Comparison of ENCODE assay signal across 8 cellular contexts in genomic region chr18:361941-362913, GRCh38.
A peak's percentile ranks its signal among the peaks of the same experiment; 100 is the strongest.
DNase-seq lines count a peak whose midpoint lies in the region; ATAC-seq and TF ChIP-seq lines count a peak whose summit lies in the region.

No MANE protein-coding gene starts in this region.

- H3K4me3 ChIP-seq in fibroblast of mammary gland (ENCODE audit: control insufficient read depth, low read depth, low read length), result no peak overlapping the region

- DNase-seq in CD14-positive monocyte (ENCODE audit: low spot score) (no peak), NCI-H345 (lab: John Stamatoyannopoulos, UW) (peak; percentile 38), fibroblast of mammary gland (ENCODE audit: low read depth) (peak; percentile 99), osteocyte (ENCODE audit: extremely low spot score, unreplicated experiment) (peak; percentile 89), NCI-H1048 (lab: John Stamatoyannopoulos, UW) (no peak)
- no peak for DNase-seq in NK-92 treated with Interleukin-12 subunit alpha and Interleukin-12 subunit beta, amount 100 ng/mL, for 24 hours (lab: John Stamatoyannopoulos, UW)
- no peak for DNase-seq in activated CD4-positive, CD25-positive, alpha-beta regulatory T cell (lab: John Stamatoyannopoulos, UW)

- peaks cover 0 to 2% (median 0%) of the 10 kb centered on the region in 7 donors for H3K9me3 Mint-ChIP-seq in CD14-positive monocyte
- H3K9me3 Mint-ChIP-seq in osteocyte (ENCODE audit: unreplicated experiment), result no peaks in the 10 kb centered on the region

- H3K27me3 Mint-ChIP-seq in CD14-positive monocyte (ENCODE audit: low read depth in 3 of 3) (peaks cover 3 to 5% (median 3%) of the 10 kb centered on the region in 3 donors), osteocyte (ENCODE audit: unreplicated experiment) (no peaks in the 10 kb centered on the region)

- intact Hi-C loops in CD14-positive monocyte (cut with micrococcal nuclease), result loop anchor here in 1 of 2 donors (5.0 kb wide), 1 partner anchor 35 kb away; no protein-coding TSS in a partner anchor

- H3K36me3 Mint-ChIP-seq in CD14-positive monocyte (peaks cover 4 to 5% of the 10 kb centered on the region in 2 donors), osteocyte (ENCODE audit: unreplicated experiment) (no peaks in the 10 kb centered on the region)

- H3K4me1 Mint-ChIP-seq in CD14-positive monocyte, result peaks cover 45% of the 10 kb centered on the region
- peaks cover 62% of the 10 kb centered on the region for H3K4me1 Mint-ChIP-seq in osteocyte (ENCODE audit: unreplicated experiment)

- H3K4me3 Mint-ChIP-seq in CD14-positive monocyte (peak overlapping the region in 1 of 2 donors; percentile 33), osteocyte (ENCODE audit: unreplicated experiment) (peak overlapping the region; percentile 9)

- H3K27ac Mint-ChIP-seq in CD14-positive monocyte, result peak overlapping the region in 5 of 7 donors; percentile 3 to 82 (median 64)
- H3K27ac Mint-ChIP-seq in osteocyte (ENCODE audit: unreplicated experiment), result peak overlapping the region; percentile 90

- TF ChIP-seq CTCF in CD14-positive monocyte (IDR thresholded peaks at IDR 0.05) (no peak), fibroblast of mammary gland (conservative IDR thresholded peaks at IDR 0.05; ENCODE audit: control insufficient read depth, insufficient read depth, low read depth, low read length) (no peak), osteocyte (IDR thresholded peaks at IDR 0.05) (no peak)

- ATAC-seq in HG03442 (IDR thresholded peaks at IDR 0.05; ENCODE audit: unreplicated experiment), result no peak

Comparison
In these comparisons a context has a peak if more than half of its experiments do, and no peak if none do; other contexts are left out.
1. DNase-seq: peak in NCI-H345 (single experiment), fibroblast of mammary gland (single experiment) and osteocyte (single experiment); none in CD14-positive monocyte (single experiment), NK-92 treated with Interleukin-12 subunit alpha and Interleukin-12 subunit beta, amount 100 ng/mL, for 24 hours (single experiment), NCI-H1048 (single experiment) and activated CD4-positive, CD25-positive, alpha-beta regulatory T cell (0 of 4).